Comparison of ENCODE assay signal across 1 cellular context in the genomic region with DNA sequence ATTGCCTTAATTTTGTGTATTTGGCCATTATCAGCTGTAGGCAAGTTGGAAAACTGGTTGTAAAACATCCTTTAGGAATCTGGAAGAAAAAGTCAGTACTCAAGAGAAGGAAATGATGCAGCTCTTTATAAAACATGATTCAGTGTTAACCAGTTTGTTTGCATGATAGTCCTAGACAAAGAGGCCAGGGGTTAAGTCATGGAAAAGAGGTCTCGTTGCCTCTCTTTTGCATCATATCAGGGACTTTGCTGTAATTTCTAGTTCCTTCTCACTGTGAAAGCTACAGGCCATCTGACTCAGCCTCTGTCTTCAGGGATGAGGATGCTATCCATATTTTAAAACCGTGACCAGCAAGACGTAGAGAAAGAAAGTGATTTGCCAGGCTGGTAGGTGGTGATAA.
TF ChIP-seq lines count a peak whose summit lies in the region.

No MANE protein-coding gene starts in this region.

TF ChIP-seq in H1, 55 proteins besides CTCF, POLR2A, EP300 and RAD21 (continued from another document):
- no peak for TF ChIP-seq NRF1 (IDR thresholded peaks at IDR 0.05; ENCODE audit: low read depth, low read length)
- TF ChIP-seq BACH1 (IDR thresholded peaks at IDR 0.05; ENCODE audit: low read length), result no peak
- no peak for TF ChIP-seq CHD2 (IDR thresholded peaks at IDR 0.05; ENCODE audit: low read length)
- TF ChIP-seq, protein P1, sequence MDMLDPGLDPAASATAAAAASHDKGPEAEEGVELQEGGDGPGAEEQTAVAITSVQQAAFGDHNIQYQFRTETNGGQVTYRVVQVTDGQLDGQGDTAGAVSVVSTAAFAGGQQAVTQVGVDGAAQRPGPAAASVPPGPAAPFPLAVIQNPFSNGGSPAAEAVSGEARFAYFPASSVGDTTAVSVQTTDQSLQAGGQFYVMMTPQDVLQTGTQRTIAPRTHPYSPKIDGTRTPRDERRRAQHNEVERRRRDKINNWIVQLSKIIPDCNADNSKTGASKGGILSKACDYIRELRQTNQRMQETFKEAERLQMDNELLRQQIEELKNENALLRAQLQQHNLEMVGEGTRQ (IDR thresholded peaks at IDR 0.05; ENCODE audit: low read length), result no peak
- TF ChIP-seq RFX5 (IDR thresholded peaks at IDR 0.05; ENCODE audit: borderline replicate concordance, low read depth, low read length), result no peak
- TF ChIP-seq SP2 (IDR thresholded peaks at IDR 0.05; ENCODE audit: low read length), result no peak
- TF ChIP-seq, protein P2, sequence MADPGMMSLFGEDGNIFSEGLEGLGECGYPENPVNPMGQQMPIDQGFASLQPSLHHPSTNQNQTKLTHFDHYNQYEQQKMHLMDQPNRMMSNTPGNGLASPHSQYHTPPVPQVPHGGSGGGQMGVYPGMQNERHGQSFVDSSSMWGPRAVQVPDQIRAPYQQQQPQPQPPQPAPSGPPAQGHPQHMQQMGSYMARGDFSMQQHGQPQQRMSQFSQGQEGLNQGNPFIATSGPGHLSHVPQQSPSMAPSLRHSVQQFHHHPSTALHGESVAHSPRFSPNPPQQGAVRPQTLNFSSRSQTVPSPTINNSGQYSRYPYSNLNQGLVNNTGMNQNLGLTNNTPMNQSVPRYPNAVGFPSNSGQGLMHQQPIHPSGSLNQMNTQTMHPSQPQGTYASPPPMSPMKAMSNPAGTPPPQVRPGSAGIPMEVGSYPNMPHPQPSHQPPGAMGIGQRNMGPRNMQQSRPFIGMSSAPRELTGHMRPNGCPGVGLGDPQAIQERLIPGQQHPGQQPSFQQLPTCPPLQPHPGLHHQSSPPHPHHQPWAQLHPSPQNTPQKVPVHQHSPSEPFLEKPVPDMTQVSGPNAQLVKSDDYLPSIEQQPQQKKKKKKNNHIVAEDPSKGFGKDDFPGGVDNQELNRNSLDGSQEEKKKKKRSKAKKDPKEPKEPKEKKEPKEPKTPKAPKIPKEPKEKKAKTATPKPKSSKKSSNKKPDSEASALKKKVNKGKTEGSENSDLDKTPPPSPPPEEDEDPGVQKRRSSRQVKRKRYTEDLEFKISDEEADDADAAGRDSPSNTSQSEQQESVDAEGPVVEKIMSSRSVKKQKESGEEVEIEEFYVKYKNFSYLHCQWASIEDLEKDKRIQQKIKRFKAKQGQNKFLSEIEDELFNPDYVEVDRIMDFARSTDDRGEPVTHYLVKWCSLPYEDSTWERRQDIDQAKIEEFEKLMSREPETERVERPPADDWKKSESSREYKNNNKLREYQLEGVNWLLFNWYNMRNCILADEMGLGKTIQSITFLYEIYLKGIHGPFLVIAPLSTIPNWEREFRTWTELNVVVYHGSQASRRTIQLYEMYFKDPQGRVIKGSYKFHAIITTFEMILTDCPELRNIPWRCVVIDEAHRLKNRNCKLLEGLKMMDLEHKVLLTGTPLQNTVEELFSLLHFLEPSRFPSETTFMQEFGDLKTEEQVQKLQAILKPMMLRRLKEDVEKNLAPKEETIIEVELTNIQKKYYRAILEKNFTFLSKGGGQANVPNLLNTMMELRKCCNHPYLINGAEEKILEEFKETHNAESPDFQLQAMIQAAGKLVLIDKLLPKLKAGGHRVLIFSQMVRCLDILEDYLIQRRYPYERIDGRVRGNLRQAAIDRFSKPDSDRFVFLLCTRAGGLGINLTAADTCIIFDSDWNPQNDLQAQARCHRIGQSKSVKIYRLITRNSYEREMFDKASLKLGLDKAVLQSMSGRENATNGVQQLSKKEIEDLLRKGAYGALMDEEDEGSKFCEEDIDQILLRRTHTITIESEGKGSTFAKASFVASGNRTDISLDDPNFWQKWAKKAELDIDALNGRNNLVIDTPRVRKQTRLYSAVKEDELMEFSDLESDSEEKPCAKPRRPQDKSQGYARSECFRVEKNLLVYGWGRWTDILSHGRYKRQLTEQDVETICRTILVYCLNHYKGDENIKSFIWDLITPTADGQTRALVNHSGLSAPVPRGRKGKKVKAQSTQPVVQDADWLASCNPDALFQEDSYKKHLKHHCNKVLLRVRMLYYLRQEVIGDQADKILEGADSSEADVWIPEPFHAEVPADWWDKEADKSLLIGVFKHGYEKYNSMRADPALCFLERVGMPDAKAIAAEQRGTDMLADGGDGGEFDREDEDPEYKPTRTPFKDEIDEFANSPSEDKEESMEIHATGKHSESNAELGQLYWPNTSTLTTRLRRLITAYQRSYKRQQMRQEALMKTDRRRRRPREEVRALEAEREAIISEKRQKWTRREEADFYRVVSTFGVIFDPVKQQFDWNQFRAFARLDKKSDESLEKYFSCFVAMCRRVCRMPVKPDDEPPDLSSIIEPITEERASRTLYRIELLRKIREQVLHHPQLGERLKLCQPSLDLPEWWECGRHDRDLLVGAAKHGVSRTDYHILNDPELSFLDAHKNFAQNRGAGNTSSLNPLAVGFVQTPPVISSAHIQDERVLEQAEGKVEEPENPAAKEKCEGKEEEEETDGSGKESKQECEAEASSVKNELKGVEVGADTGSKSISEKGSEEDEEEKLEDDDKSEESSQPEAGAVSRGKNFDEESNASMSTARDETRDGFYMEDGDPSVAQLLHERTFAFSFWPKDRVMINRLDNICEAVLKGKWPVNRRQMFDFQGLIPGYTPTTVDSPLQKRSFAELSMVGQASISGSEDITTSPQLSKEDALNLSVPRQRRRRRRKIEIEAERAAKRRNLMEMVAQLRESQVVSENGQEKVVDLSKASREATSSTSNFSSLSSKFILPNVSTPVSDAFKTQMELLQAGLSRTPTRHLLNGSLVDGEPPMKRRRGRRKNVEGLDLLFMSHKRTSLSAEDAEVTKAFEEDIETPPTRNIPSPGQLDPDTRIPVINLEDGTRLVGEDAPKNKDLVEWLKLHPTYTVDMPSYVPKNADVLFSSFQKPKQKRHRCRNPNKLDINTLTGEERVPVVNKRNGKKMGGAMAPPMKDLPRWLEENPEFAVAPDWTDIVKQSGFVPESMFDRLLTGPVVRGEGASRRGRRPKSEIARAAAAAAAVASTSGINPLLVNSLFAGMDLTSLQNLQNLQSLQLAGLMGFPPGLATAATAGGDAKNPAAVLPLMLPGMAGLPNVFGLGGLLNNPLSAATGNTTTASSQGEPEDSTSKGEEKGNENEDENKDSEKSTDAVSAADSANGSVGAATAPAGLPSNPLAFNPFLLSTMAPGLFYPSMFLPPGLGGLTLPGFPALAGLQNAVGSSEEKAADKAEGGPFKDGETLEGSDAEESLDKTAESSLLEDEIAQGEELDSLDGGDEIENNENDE (IDR thresholded peaks at IDR 0.05; ENCODE audit: insufficient replicate concordance, low read length), result no peak
- TF ChIP-seq, protein P3, sequence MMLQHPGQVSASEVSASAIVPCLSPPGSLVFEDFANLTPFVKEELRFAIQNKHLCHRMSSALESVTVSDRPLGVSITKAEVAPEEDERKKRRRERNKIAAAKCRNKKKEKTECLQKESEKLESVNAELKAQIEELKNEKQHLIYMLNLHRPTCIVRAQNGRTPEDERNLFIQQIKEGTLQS (IDR thresholded peaks at IDR 0.05; ENCODE audit: insufficient read depth, low read depth, low read length), result no peak
